22 cellular contexts compared by ENCODE assay signal in the genomic region with DNA sequence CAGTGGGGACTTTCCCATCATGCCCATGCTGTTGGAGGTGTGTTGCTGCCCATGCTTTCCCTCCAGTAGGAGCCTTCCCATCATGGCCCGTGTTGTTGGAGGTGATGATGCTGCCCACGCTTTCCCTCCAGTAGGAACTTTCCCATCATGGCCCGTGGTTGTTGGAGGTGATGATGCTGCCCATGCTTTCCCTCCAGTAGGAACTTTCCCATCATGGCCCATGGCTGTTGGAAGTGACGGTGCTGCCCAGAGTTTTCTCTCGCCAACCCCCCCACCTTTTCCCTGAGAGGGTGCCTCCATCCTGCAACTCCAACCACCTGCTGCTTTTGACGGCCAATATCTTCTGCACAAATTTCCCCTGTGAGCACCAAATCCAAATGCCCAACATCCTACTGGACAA.
"Had no signal": no experiment of that assay in that cellular context is flagged by ENCODE, and none has a peak within 500 bp of the region (broad histone marks: within the 10 kb centered on the region; RNA-seq: fewer than 3 reads in every experiment).

No MANE protein-coding gene starts in this region.

- DNase-seq: activated CD4-positive, alpha-beta T cell treated with anti-CD3 and anti-CD28 coated beads for 4 hours; activated CD4-positive, alpha-beta T cell treated with anti-CD3 and anti-CD28 coated beads, Interleukin-2, amount 50 U/mL, for 48 hours; activated naive CD8-positive, alpha-beta T cell treated with anti-CD3 and anti-CD28 coated beads for 36 hours; colonic mucosa; endodermal cell; foreskin fibroblast; left ventricle myocardium inferior; naive thymus-derived CD8-positive, alpha-beta T cell; right cardiac atrium; SJCRH30; stimulated activated CD4-positive, alpha-beta T cell treated with anti-CD3 and anti-CD28 coated beads, Interleukin-1b, Interleukin-23, amount 100 ng/mL, for 48 hours; stomach; T-cell had no signal

- H3K27ac Mint-ChIP-seq: activated naive CD8-positive, alpha-beta T cell treated with anti-CD3 and anti-CD28 coated beads for 36 hours; activated T-helper 17 cell treated with anti-CD3 and anti-CD28 coated beads, Interleukin-2, amount 50 U/mL, for 72 hours; endodermal cell; mesothelial cell of epicardium; T-cell; type B pancreatic cell had no signal

- H3K27me3 ChIP-seq: breast epithelium, colonic mucosa, pancreas, SJCRH30, stomach, suprapubic skin had no signal

- H3K4me3 Mint-ChIP-seq: activated naive CD8-positive, alpha-beta T cell treated with anti-CD3 and anti-CD28 coated beads for 36 hours; activated T-helper 17 cell treated with anti-CD3 and anti-CD28 coated beads, Interleukin-2, amount 50 U/mL, for 72 hours; central memory CD8-positive, alpha-beta T cell; endodermal cell; mesothelial cell of epicardium; naive thymus-derived CD8-positive, alpha-beta T cell; stimulated activated memory B cell treated with anti-CD40 and anti-IgM and Interleukin-4, amounts not matched to agents 10 μg/mL and 1 μg/mL and 100 μg/mL, for 72 hours; T-cell; type B pancreatic cell had no signal

- H3K36me3 ChIP-seq: breast epithelium, colonic mucosa, left ventricle myocardium inferior, pancreas, SJCRH30, stomach, suprapubic skin had no signal

- H3K9me3 Mint-ChIP-seq: activated T-helper 17 cell treated with anti-CD3 and anti-CD28 coated beads, Interleukin-2, amount 50 U/mL, for 72 hours; central memory CD8-positive, alpha-beta T cell; naive thymus-derived CD8-positive, alpha-beta T cell; T-cell; type B pancreatic cell had no signal

- H3K36me3 Mint-ChIP-seq: mesothelial cell of epicardium; naive thymus-derived CD8-positive, alpha-beta T cell; stimulated activated memory B cell treated with anti-CD40 and anti-IgM and Interleukin-4, amounts not matched to agents 10 μg/mL and 1 μg/mL and 100 μg/mL, for 72 hours; T-cell; type B pancreatic cell had no signal

- H3K27ac ChIP-seq: colonic mucosa, SJCRH30, suprapubic skin had no signal

- H3K27me3 Mint-ChIP-seq: activated naive CD8-positive, alpha-beta T cell treated with anti-CD3 and anti-CD28 coated beads for 36 hours; activated T-helper 17 cell treated with anti-CD3 and anti-CD28 coated beads, Interleukin-2, amount 50 U/mL, for 72 hours; central memory CD8-positive, alpha-beta T cell; naive thymus-derived CD8-positive, alpha-beta T cell; stimulated activated memory B cell treated with anti-CD40 and anti-IgM and Interleukin-4, amounts not matched to agents 10 μg/mL and 1 μg/mL and 100 μg/mL, for 72 hours; T-cell; type B pancreatic cell had no signal

- H3K4me3 ChIP-seq: breast epithelium, colonic mucosa, left ventricle myocardium inferior, pancreas, SJCRH30, skin epidermis, stomach, suprapubic skin had no signal

- H3K9me3 ChIP-seq: breast epithelium, colonic mucosa, left ventricle myocardium inferior, pancreas, SJCRH30, stomach, suprapubic skin had no signal

- ATAC-seq: activated T-helper 17 cell treated with anti-CD3 and anti-CD28 coated beads, Interleukin-2, amount 50 U/mL, for 72 hours; naive thymus-derived CD8-positive, alpha-beta T cell; pancreas; right cardiac atrium; stimulated activated memory B cell treated with anti-CD40 and anti-IgM and Interleukin-4, amounts not matched to agents 10 μg/mL and 1 μg/mL and 100 μg/mL, for 72 hours; T-cell had no signal
